Comparison of ENCODE assay signal across 32 cellular contexts in the genomic region with DNA sequence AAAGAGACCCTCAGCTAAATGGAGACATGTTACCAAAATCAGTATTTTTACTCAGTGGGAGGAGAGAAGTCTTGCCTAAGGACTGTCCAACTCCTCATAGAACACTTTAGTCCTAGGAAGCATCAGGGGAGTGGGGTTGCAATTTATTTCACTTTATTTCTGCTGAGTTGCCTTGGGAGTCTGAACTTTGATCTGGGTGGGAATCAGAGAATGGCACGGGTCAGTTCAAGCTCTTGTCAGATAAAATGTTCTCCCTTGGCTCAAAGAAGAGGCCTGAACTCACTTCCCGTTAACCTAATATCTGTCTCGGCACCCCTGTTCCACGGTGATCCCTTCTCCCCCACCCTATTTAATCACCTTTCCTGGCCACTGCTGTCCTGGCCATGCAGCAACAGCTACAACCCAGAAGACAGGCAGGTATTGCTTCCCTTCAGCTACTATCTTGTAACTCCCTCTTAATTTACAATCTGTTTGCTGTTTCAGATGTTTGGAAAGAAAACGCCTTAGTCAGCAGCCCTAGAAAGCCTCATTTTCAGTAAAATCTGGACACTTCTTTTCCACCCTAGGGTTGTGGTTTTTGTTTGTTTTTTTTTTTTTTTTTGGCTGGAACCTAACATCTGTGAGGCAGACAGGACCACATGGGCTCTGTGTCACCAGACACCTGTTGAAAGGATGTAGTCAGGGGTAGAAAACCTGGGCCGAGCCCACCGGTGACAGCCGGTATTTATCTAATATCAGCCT. TPM values are rescaled to one million over a fixed set of nuclear protein-coding genes. Genes with fewer than 3 reads are reported as not detected.
DNase-seq lines count a peak whose midpoint lies in the region; ATAC-seq, FAIRE-seq and TF ChIP-seq lines count a peak whose summit lies in the region.
"Had no signal": no experiment of that assay in that cellular context is flagged by ENCODE, and none has a peak within 500 bp of the region (broad histone marks: within the 10 kb centered on the region; RNA-seq: fewer than 3 reads in every experiment).

No MANE protein-coding gene starts in this region.

- no peaks in the 10 kb centered on the region for H3K27me3 Mint-ChIP-seq in Caco-2 (ENCODE audit: insufficient read depth, unreplicated experiment)
- no peaks in the 10 kb centered on the region for H3K27me3 Mint-ChIP-seq in osteocyte (ENCODE audit: unreplicated experiment)
- H3K27me3 Mint-ChIP-seq: activated CD8-positive, alpha-beta T cell treated with anti-CD3 and anti-CD28 coated beads for 36 hours; activated T-helper 17 cell treated with anti-CD3 and anti-CD28 coated beads, Interleukin-2, amount 50 U/mL, for 72 hours had no signal

- intact Hi-C loops in Caco-2 (cut with micrococcal nuclease; ENCODE audit: unreplicated experiment): no loop called here
- intact Hi-C loops in pancreas (cut with DNase I): loop anchor here in 1 of 3 donors (5.0 kb wide), 1 partner anchor 261 kb away; no protein-coding TSS in a partner anchor

- H3K27ac Mint-ChIP-seq in Caco-2 (ENCODE audit: unreplicated experiment): peak overlapping the region; percentile 31
- no peak overlapping the region for H3K27ac Mint-ChIP-seq in osteocyte (ENCODE audit: unreplicated experiment)
- H3K27ac Mint-ChIP-seq: activated CD8-positive, alpha-beta T cell treated with anti-CD3 and anti-CD28 coated beads for 36 hours; activated T-helper 17 cell treated with anti-CD3 and anti-CD28 coated beads, Interleukin-2, amount 50 U/mL, for 72 hours; natural killer cell had no signal

- TF ChIP-seq CTCF in Caco-2 (IDR thresholded peaks at IDR 0.05; ENCODE audit: insufficient read depth in 1 of 2, low read depth in 1 of 2, low read length in 1 of 2, severe bottlenecking in 1 of 2, unreplicated experiment in 1 of 2) (no peak), fibroblast of mammary gland (conservative IDR thresholded peaks at IDR 0.05; ENCODE audit: control insufficient read depth, insufficient read depth, low read depth, low read length) (no peak), osteocyte (IDR thresholded peaks at IDR 0.05) (no peak), pancreas (IDR thresholded peaks at IDR 0.05) (no peak)

- peaks cover 7% of the 10 kb centered on the region for H3K4me1 ChIP-seq in Caco-2
- peaks cover 0 to 5% (median 4%) of the 10 kb centered on the region in 3 donors for H3K4me1 ChIP-seq in pancreas
- H3K4me1 ChIP-seq: SJSA1, uterus had no signal

- POLR2A ChIA-PET in Caco-2 (lab: Charles Lee): interaction anchor here (0.7 to 0.8 kb wide), 2 partner anchors 15 to 53 kb away, joined by 5 to 10 read pairs; no protein-coding TSS in a partner anchor

- H3K4me3 Mint-ChIP-seq in Caco-2 (ENCODE audit: unreplicated experiment) (no peak overlapping the region), osteocyte (ENCODE audit: unreplicated experiment) (no peak overlapping the region)
- H3K4me3 Mint-ChIP-seq: activated CD8-positive, alpha-beta T cell treated with anti-CD3 and anti-CD28 coated beads for 36 hours; activated T-helper 17 cell treated with anti-CD3 and anti-CD28 coated beads, Interleukin-2, amount 50 U/mL, for 72 hours; natural killer cell had no signal

- no peak for ATAC-seq in pancreas
- ATAC-seq: activated CD8-positive, alpha-beta T cell treated with anti-CD3 and anti-CD28 coated beads for 36 hours; activated naive CD4-positive, alpha-beta T cell treated with anti-CD3 and anti-CD28 coated beads, Interleukin-2, amount 50 U/mL, for 72 hours; activated T-helper 17 cell treated with anti-CD3 and anti-CD28 coated beads, Interleukin-2, amount 50 U/mL, for 72 hours; gastroesophageal sphincter; HCT116; left ventricle myocardium superior; natural killer cell; right cardiac atrium had no signal

- H3K36me3 ChIP-seq in Caco-2 (ENCODE audit: control insufficient read depth, insufficient read depth, low read length): no peaks in the 10 kb centered on the region
- H3K36me3 ChIP-seq in pancreas: no peaks in the 10 kb centered on the region
- H3K36me3 ChIP-seq: esophagus muscularis mucosa, gastroesophageal sphincter, ovary, SJSA1, uterus had no signal

- H3K9me3 ChIP-seq in Caco-2: no peaks in the 10 kb centered on the region
- H3K9me3 ChIP-seq in pancreas: no peaks in the 10 kb centered on the region
- H3K9me3 ChIP-seq: esophagus muscularis mucosa, gastroesophageal sphincter, ovary, uterus had no signal

- H3K27me3 ChIP-seq in Caco-2 (replicated peaks; ENCODE audit: control insufficient read depth, insufficient read depth, low read length): no peaks in the 10 kb centered on the region
- no peaks in the 10 kb centered on the region for H3K27me3 ChIP-seq in pancreas
- H3K27me3 ChIP-seq: esophagus muscularis mucosa, gastroesophageal sphincter, ovary, SJSA1, uterus had no signal

- 58 to 59% methylated on average over 8 of the region's 8 CpGs for whole genome bisulfite sequencing in pancreas, 2 donors

- no peak overlapping the region for H3K27ac ChIP-seq in pancreas
- H3K27ac ChIP-seq: C4-2B, esophagus muscularis mucosa, gastroesophageal sphincter, ovary, SJSA1, uterus had no signal

- CTCF ChIA-PET in Caco-2 (lab: Charles Lee): interaction anchor here (0.7 to 1.3 kb wide), 3 partner anchors 12 to 385 kb away, joined by 3 read pairs; no protein-coding TSS in a partner anchor

- H3K9me3 Mint-ChIP-seq in Caco-2 (ENCODE audit: unreplicated experiment) (peaks cover 15% of the 10 kb centered on the region), osteocyte (ENCODE audit: unreplicated experiment) (peaks cover 12% of the 10 kb centered on the region)
- H3K9me3 Mint-ChIP-seq: activated CD8-positive, alpha-beta T cell treated with anti-CD3 and anti-CD28 coated beads for 36 hours; natural killer cell had no signal

- peaks cover 10% of the 10 kb centered on the region for H3K4me1 Mint-ChIP-seq in Caco-2 (ENCODE audit: low read depth, unreplicated experiment)
- peaks cover 10% of the 10 kb centered on the region for H3K4me1 Mint-ChIP-seq in osteocyte (ENCODE audit: unreplicated experiment)

- H3K36me3 Mint-ChIP-seq in Caco-2 (ENCODE audit: insufficient read depth, unreplicated experiment) (no peaks in the 10 kb centered on the region), osteocyte (ENCODE audit: unreplicated experiment) (peaks cover 3% of the 10 kb centered on the region)
- H3K36me3 Mint-ChIP-seq: natural killer cell had no signal

- DNase-seq in Caco-2 (no peak), LoVo (ENCODE audit: low spot score) (peak; percentile 17), fibroblast of mammary gland (ENCODE audit: low read depth) (peak; percentile 45), osteocyte (ENCODE audit: extremely low spot score, unreplicated experiment) (peak; percentile 38), NCI-H2196 (lab: John Stamatoyannopoulos, UW; ENCODE audit: unreplicated experiment) (no peak), pancreas (no peak), NCI-H2081 (lab: John Stamatoyannopoulos, UW) (no peak), NCI-H146 (lab: John Stamatoyannopoulos, UW) (no peak)
- DNase-seq: activated CD4-positive, CD25-positive, alpha-beta regulatory T cell treated with anti-CD3 and anti-CD28 coated beads, Interleukin-2, amount 50 U/mL, for 72 hours; activated CD8-positive, alpha-beta T cell treated with anti-CD3 and anti-CD28 coated beads for 36 hours; anterior cingulate cortex; Calu3; cortex of kidney; DMS79 treated with DMSO at 0.1 percent for 48 hours; Kasumi-1; left ventricle myocardium superior; natural killer cell; NCI-H187; NCI-H226; ovary; right cardiac atrium; stimulated activated CD4-positive, alpha-beta T cell treated with anti-CD3 and anti-CD28 coated beads, Interleukin-4, amount 100 ng/mL, for 4 hours; stimulated activated naive CD4-positive, alpha-beta T cell; T-helper 1 cell; uterus had no signal

- BruUV-seq in Caco-2 (replicated peaks; lab: Mats Ljungman, UMichigan): no TSS peak

- no peak for FAIRE-seq in pancreas (lab: Jason Lieb, UNC)

- H3K4me3 ChIP-seq in Caco-2 (ENCODE audit: low read depth, low read length) (no peak overlapping the region), fibroblast of mammary gland (ENCODE audit: control insufficient read depth, low read depth, low read length) (no peak overlapping the region), pancreas (no peak overlapping the region)
- H3K4me3 ChIP-seq: esophagus muscularis mucosa, gastroesophageal sphincter, ovary, SJSA1, uterus had no signal

RNA-seq across cellular contexts. Expression of gene SERTAD2, which starts 52.5 kb away (rescaled TPM):
- total RNA-seq in Caco-2 (2022) (25.1 and 25.8 TPM in 2 replicates), osteocyte (15.5 and 17.4 TPM in 2 replicates), pancreas (1 to 10 TPM; 3.1 to 9.4 (median 4.7) TPM)
- 1 to 10 TPM; 2.2 to 3.2 TPM for polyA plus RNA-seq in pancreas

Comparison
In these comparisons a context has a peak if more than half of its experiments do, and no peak if none do; other contexts are left out.
1. DNase-seq: peak in LoVo (single experiment), fibroblast of mammary gland (single experiment) and osteocyte (single experiment); none in Caco-2 (0 of 2), NCI-H2196 (single experiment), pancreas (0 of 6), NCI-H2081 (0 of 2) and NCI-H146 (single experiment).